ENCODE assay signal across 8 cellular contexts in the genomic region with DNA sequence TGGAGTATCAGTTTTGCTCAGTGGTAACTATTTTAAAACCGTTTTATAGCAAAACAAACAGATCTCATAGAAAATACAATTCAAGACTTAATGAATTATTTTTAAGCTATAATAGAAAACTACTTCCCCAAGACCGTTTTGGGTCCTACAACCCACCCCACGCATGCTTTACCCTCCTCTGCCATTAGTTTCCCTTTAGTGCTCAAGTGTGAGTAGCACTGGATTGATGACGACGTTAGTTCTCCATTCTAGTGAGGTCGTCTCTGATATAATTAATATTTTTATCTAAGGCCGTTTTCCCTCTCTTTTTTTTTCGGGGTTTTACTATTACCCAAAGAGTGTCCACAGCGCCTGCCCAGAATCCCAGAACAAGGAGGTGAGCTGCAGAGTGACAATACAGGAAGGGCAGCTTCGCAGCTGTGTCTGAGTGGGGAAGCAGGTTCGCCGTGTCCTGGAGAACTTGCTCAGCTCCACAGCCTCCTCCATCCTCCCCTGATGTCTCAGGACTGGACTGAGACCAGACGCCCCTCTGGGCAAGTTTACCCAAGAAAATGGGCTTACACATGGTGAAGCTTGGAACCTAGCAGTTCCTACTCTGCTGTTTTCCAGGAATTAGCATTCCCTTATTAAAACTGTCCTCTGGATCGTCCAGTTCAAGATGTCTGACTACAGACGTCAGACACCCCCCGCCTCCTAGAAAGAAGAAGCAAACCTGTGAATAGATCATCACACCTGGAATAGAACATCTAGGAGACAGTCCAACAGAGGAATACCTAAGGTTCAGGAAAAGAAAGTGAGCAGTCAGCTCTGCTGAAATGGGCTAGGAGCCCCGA. TPM values are rescaled to one million over a fixed set of nuclear protein-coding genes. Genes with fewer than 3 reads are reported as not detected.
DNase-seq lines count a peak whose midpoint lies in the region; ATAC-seq and TF ChIP-seq lines count a peak whose summit lies in the region.

No MANE protein-coding gene starts in this region.

- H3K9me3 ChIP-seq in OCI-LY3 (ENCODE audit: insufficient read depth, low read length), result no peaks in the 10 kb centered on the region
- H3K9me3 ChIP-seq in ectodermal cell (ENCODE audit: control insufficient read depth, low read length), result no peaks in the 10 kb centered on the region

- peak overlapping the region; percentile 74 for H3K4me3 ChIP-seq in OCI-LY3 (ENCODE audit: low read length)
- peak overlapping the region; percentile 29 for H3K4me3 ChIP-seq in ectodermal cell (ENCODE audit: insufficient read depth, low read depth, low read length)

- intact Hi-C loops in Right ventricle myocardium superior (cut with DNase I), result loop anchor here (5.0 kb wide), 1 partner anchor 358 kb away; no protein-coding TSS in a partner anchor
- intact Hi-C loops in cardiac septum (cut with DNase I), result loop anchor here (5.0 kb wide), 1 partner anchor 363 kb away; no protein-coding TSS in a partner anchor

- peak overlapping the region; percentile 78 to 91 (median 86) for H3K4me3 Mint-ChIP-seq in naive thymus-derived CD8-positive, alpha-beta T cell

- peak overlapping the region; percentile 15; the same call in 1 of the 2 replicates for H3K9ac ChIP-seq in OCI-LY3 (ENCODE audit: low read length)

- DNase-seq in Right ventricle myocardium superior (no peak), cardiac septum (ENCODE audit: low spot score) (no peak), NCI-H2081 (lab: John Stamatoyannopoulos, UW) (no peak)
- no peak for DNase-seq in naive thymus-derived CD8-positive, alpha-beta T cell

- peaks cover 9% of the 10 kb centered on the region; the same call in 1 of the 2 replicates for H3K27me3 ChIP-seq in OCI-LY3 (ENCODE audit: low read depth, low read length)
- peaks cover 29% of the 10 kb centered on the region for H3K27me3 ChIP-seq in ectodermal cell (ENCODE audit: control insufficient read depth, insufficient read depth, low read length, poor library complexity, severe bottlenecking)

- H2AFZ ChIP-seq in OCI-LY3 (ENCODE audit: low read depth, low read length), result peak overlapping the region; percentile 87

- H3K4me2 ChIP-seq in OCI-LY3 (ENCODE audit: low read length), result peak overlapping the region; percentile 72

- no peaks in the 10 kb centered on the region for H3K9me3 Mint-ChIP-seq in naive thymus-derived CD8-positive, alpha-beta T cell

- no peaks in the 10 kb centered on the region for H4K20me1 ChIP-seq in OCI-LY3 (ENCODE audit: insufficient read depth, low read length)

- H3K36me3 Mint-ChIP-seq in naive thymus-derived CD8-positive, alpha-beta T cell, result no peaks in the 10 kb centered on the region

- no peaks in the 10 kb centered on the region for H3K79me2 ChIP-seq in OCI-LY3 (ENCODE audit: low read length)

- peaks cover 11 to 24% (median 17%) of the 10 kb centered on the region in 4 donors for H3K4me1 Mint-ChIP-seq in naive thymus-derived CD8-positive, alpha-beta T cell

- 0 out of 2 replicates have a peak, but pooled peaks cover 3% of the 10 kb centered on the region for H3K4me1 ChIP-seq in OCI-LY3 (ENCODE audit: low read length)
- no peaks in the 10 kb centered on the region for H3K4me1 ChIP-seq in ectodermal cell (ENCODE audit: control insufficient read depth, insufficient read depth, low read length)

- ATAC-seq in Right ventricle myocardium superior (ENCODE audit: poor library complexity), result peak; percentile 29
- peak; percentile 35 for ATAC-seq in naive thymus-derived CD8-positive, alpha-beta T cell
- no peak for ATAC-seq in HG03342 (IDR thresholded peaks at IDR 0.05; ENCODE audit: unreplicated experiment)
- ATAC-seq in GM21825 (IDR thresholded peaks at IDR 0.05; ENCODE audit: unreplicated experiment), result no peak

- peak overlapping the region in 1 of 10 donors; percentile 65 for H3K27ac Mint-ChIP-seq in naive thymus-derived CD8-positive, alpha-beta T cell

- POLR2A ChIA-PET in naive thymus-derived CD8-positive, alpha-beta T cell (lab: Charles Lee), result interaction anchor here (1.0 to 1.5 kb wide), 2 partner anchors 17 to 33 kb away, joined by 3 to 5 read pairs; a partner anchor contains a TSS

- H3K27ac ChIP-seq in OCI-LY3 (ENCODE audit: low read length) (no peak overlapping the region), ectodermal cell (ENCODE audit: insufficient read depth, low read depth, low read length, poor library complexity, severe bottlenecking) (no peak overlapping the region)

- peaks cover 15 to 49% (median 24%) of the 10 kb centered on the region in 5 donors for H3K27me3 Mint-ChIP-seq in naive thymus-derived CD8-positive, alpha-beta T cell

- WGBS in ectodermal cell, 2 experiments, result 50 to 56% methylated on average over 11 to 16 of the region's 17 CpGs

- TF ChIP-seq CTCF in OCI-LY3 (IDR thresholded peaks at IDR 0.05; ENCODE audit: low read depth, low read length), result no peak

- H3K36me3 ChIP-seq in OCI-LY3 (replicated peaks; ENCODE audit: low read depth, low read length), result no peaks in the 10 kb centered on the region
- no peaks in the 10 kb centered on the region for H3K36me3 ChIP-seq in ectodermal cell (ENCODE audit: control insufficient read depth, insufficient read depth, low read length)

RNA-seq across cellular contexts. Expression of a gene that starts 31.9 kb away (rescaled TPM):
- total RNA-seq in Right ventricle myocardium superior, result 12.5 TPM
- 26.4 TPM for total RNA-seq in cardiac septum
- polyA plus RNA-seq in ectodermal cell (2013, experiment 1 of 4), result 23.3 TPM
- polyA plus RNA-seq in ectodermal cell (2013, experiment 2 of 4), result 25.3 TPM
- polyA plus RNA-seq in ectodermal cell (2013, experiment 3 of 4), result 19.9 TPM
- polyA plus RNA-seq in ectodermal cell (2013, experiment 4 of 4), result 26.1 TPM
- total RNA-seq in naive thymus-derived CD8-positive, alpha-beta T cell, result 10 to 100 TPM; 75.1 to 79.3 TPM
- polyA plus RNA-seq in naive thymus-derived CD8-positive, alpha-beta T cell, result 10 to 100 TPM; 11.3 to 18.5 (median 11.5) TPM

Comparison
In these comparisons a context has a peak if more than half of its experiments do, and no peak if none do; other contexts are left out.
1. ATAC-seq: peak in Right ventricle myocardium superior (single experiment) and naive thymus-derived CD8-positive, alpha-beta T cell (2 of 2); none in HG03342 (single experiment) and GM21825 (single experiment).